In genomic region chr7:128868624-128869137, GRCh38 we compare ENCODE assay signal across 8 cellular contexts. TPM values are rescaled to one million over a fixed set of nuclear protein-coding genes. Genes with fewer than 3 reads are reported as not detected.
DNase-seq lines count a peak whose midpoint lies in the region; ATAC-seq and TF ChIP-seq lines count a peak whose summit lies in the region.

No MANE protein-coding gene starts in this region.

- H3K9ac ChIP-seq in duodenal mucosa (ENCODE audit: low read depth in 1 of 2, low read length in 2 of 2) = peak overlapping the region in 1 of 2 donors; percentile 40

- H3K4me3 ChIP-seq in BE2C (ENCODE audit: low read depth, low read length) (peak overlapping the region; percentile 63), duodenal mucosa (ENCODE audit: low read depth in 1 of 2, low read length in 2 of 2) (peak overlapping the region; percentile 62 to 74)

- ATAC-seq in naive thymus-derived CD8-positive, alpha-beta T cell = no peak
- no peak for ATAC-seq in HG03565 (IDR thresholded peaks at IDR 0.05; ENCODE audit: unreplicated experiment)

- H3K4me3 Mint-ChIP-seq in naive thymus-derived CD8-positive, alpha-beta T cell = peak overlapping the region; percentile 56 to 80 (median 69)

- POLR2A ChIA-PET in naive thymus-derived CD8-positive, alpha-beta T cell (lab: Charles Lee) = interaction anchor here (1.0 kb wide), 1 partner anchor 10 kb away, joined by 3 read pairs; no protein-coding TSS in a partner anchor

- H3K9me3 Mint-ChIP-seq in naive thymus-derived CD8-positive, alpha-beta T cell = no peaks in the 10 kb centered on the region

- TF ChIP-seq CTCF in BE2C (IDR thresholded peaks at IDR 0.05; ENCODE audit: low read depth, low read length) = no peak
- TF ChIP-seq CTCF in GM20000 (IDR thresholded peaks at IDR 0.05; ENCODE audit: extremely low read depth, missing control alignments) = no peak

- peaks cover 0 to 13% (median 3%) of the 10 kb centered on the region in 3 donors for H3K36me3 Mint-ChIP-seq in naive thymus-derived CD8-positive, alpha-beta T cell

- DNase-seq in BE2C (no peak), NCI-H146 (lab: John Stamatoyannopoulos, UW) (peak; percentile 51), GM20000 (ENCODE audit: low spot score) (no peak), putamen (ENCODE audit: low spot score) (no peak), HUDEP-2 (lab: John Stamatoyannopoulos, UW; ENCODE audit: unreplicated experiment in 76 of 76) (no peak)
- no peak for DNase-seq in naive thymus-derived CD8-positive, alpha-beta T cell

- peaks cover 0 to 2% (median 0%) of the 10 kb centered on the region in 5 donors for H3K27me3 Mint-ChIP-seq in naive thymus-derived CD8-positive, alpha-beta T cell

- H3K27me3 ChIP-seq in BE2C (no peaks in the 10 kb centered on the region), duodenal mucosa (ENCODE audit: control insufficient read depth in 1 of 2, insufficient read depth in 2 of 2, low read length in 2 of 2) (no peaks in the 10 kb centered on the region)

- H3K4me1 Mint-ChIP-seq in naive thymus-derived CD8-positive, alpha-beta T cell = peaks cover 18 to 41% (median 28%) of the 10 kb centered on the region in 4 donors

- H3K4me1 ChIP-seq in BE2C = peaks cover 12% of the 10 kb centered on the region
- peaks cover 25 to 27% of the 10 kb centered on the region in 2 donors for H3K4me1 ChIP-seq in duodenal mucosa (ENCODE audit: control insufficient read depth in 1 of 2, insufficient read depth in 2 of 2, low read length in 2 of 2)

- H3K27ac ChIP-seq in duodenal mucosa (ENCODE audit: low read depth, low read length) = no peak overlapping the region

- no peak overlapping the region for H3K27ac Mint-ChIP-seq in naive thymus-derived CD8-positive, alpha-beta T cell

- H3K9me3 ChIP-seq in BE2C (no peaks in the 10 kb centered on the region), duodenal mucosa (ENCODE audit: control insufficient read depth in 1 of 2, low read length in 2 of 2) (no peaks in the 10 kb centered on the region)

- H3K36me3 ChIP-seq in BE2C = peaks cover 13% of the 10 kb centered on the region
- H3K36me3 ChIP-seq in duodenal mucosa (ENCODE audit: control insufficient read depth in 1 of 2, insufficient read depth in 2 of 2, low read length in 2 of 2) = peaks cover 5 to 20% of the 10 kb centered on the region in 2 donors

RNA-seq across cellular contexts. Expression of gene ATP6V1F, which starts 6.0 kb away (rescaled TPM):
- 748 TPM for polyA plus RNA-seq in BE2C (2012; ENCODE audit: insufficient read depth, insufficient read length, low read depth)
- total RNA-seq in naive thymus-derived CD8-positive, alpha-beta T cell = 10 to 100 TPM; 65.1 to 69.2 TPM
- polyA plus RNA-seq in naive thymus-derived CD8-positive, alpha-beta T cell = 100 to 1,000 TPM; 305 to 319 (median 313) TPM

RNA-seq across cellular contexts. Expression of gene FLNC, which starts 38.5 kb away (rescaled TPM):
- polyA plus RNA-seq in BE2C (2012; ENCODE audit: insufficient read depth, insufficient read length, low read depth) = 79.3 TPM
- not detected for total RNA-seq in naive thymus-derived CD8-positive, alpha-beta T cell
- polyA plus RNA-seq in naive thymus-derived CD8-positive, alpha-beta T cell = under 1 TPM in 1 of 3 donors, not detected in 2; 0.01 TPM

RNA-seq across cellular contexts. Expression of gene KCP, which starts 41.8 kb away (rescaled TPM):
- polyA plus RNA-seq in BE2C (2012; ENCODE audit: insufficient read depth, insufficient read length, low read depth) = 5.7 TPM
- total RNA-seq in naive thymus-derived CD8-positive, alpha-beta T cell = under 1 TPM; 0.29 to 0.33 TPM
- polyA plus RNA-seq in naive thymus-derived CD8-positive, alpha-beta T cell = not detected
